36 cellular contexts compared by ENCODE assay signal in genomic region chr2:196737046-196737445, GRCh38.
"Had no signal": no experiment of that assay in that cellular context is flagged by ENCODE, and none has a peak within 500 bp of the region (broad histone marks: within the 10 kb centered on the region; RNA-seq: fewer than 3 reads in every experiment).

No MANE protein-coding gene starts in this region.

- DNase-seq: Karpas-422, Kasumi-1, MG63, MM.1S, MV-4-11, NCI-H1048, NCI-H1092, NCI-H1092 treated with DMSO at 0.1 percent for 48 hours, NCI-H1105, NCI-H1105 treated with DMSO at 0.1 percent for 48 hours, NCI-H1417, NCI-H1417 treated with DMSO at 0.1 percent for 48 hours, NCI-H1436, NCI-H1436 treated with DMSO at 0.1 percent for 48 hours, NCI-H146, NCI-H1694, NCI-H1694 treated with DMSO at 0.1 percent for 48 hours, NCI-H187, NCI-H187 treated with DMSO at 0.1 percent for 48 hours, NCI-H1930, NCI-H2029, NCI-H2029 treated with DMSO at 0.1 percent for 48 hours, NCI-H2081, NCI-H2081 treated with DMSO at 0.1 percent for 48 hours, NCI-H2107, NCI-H2171, NCI-H2171 treated with DMSO at 0.1 percent for 48 hours, NCI-H2227 treated with DMSO at 0.1 percent for 48 hours, NCI-H226, NCI-H345, NCI-H446, NCI-H446 treated with DMSO at 0.1 percent for 48 hours, NCI-H510A, NCI-H510A treated with DMSO at 0.1 percent for 48 hours, NCI-H524, NCI-H524 treated with DMSO at 0.1 percent for 48 hours had no signal

- H3K4me3 ChIP-seq: MG63 had no signal

- H3K27me3 ChIP-seq: MG63 had no signal
